In the genomic region with DNA sequence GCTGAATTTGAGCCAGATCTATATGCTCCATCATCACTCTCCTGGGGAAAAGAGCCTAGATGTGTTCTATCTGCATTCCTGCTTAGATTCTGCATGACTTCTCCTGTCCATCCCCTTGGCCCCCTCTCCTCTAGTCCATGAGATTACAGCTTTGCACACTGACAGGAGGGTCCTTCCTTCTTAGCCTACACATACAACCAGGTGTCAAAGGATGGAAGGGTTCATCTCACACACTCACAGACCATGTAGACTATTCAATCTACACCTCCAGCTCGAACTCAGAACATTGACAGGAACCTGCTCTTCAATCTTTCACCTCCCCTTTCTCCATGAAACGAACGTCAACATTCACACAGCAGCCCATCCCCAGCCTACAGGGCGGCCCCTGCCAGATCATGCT, we compare ENCODE assay signal across 1 cellular context.
TF ChIP-seq lines count a peak whose summit lies in the region.

No MANE protein-coding gene starts in this region.

TF ChIP-seq in H1, 55 proteins besides CTCF, POLR2A, EP300 and RAD21:
- TF ChIP-seq GABPA (IDR thresholded peaks at IDR 0.05; ENCODE audit: borderline replicate concordance, insufficient read depth, low read length): no peak
- TF ChIP-seq SIX5 (IDR thresholded peaks at IDR 0.05; ENCODE audit: low read depth, low read length): no peak
- no peak for TF ChIP-seq POLR2AphosphoS5 (IDR thresholded peaks at IDR 0.05; ENCODE audit: low read depth, low read length)
- TF ChIP-seq TCF12 (IDR thresholded peaks at IDR 0.05; ENCODE audit: low read depth, low read length): no peak
- no peak for TF ChIP-seq BRCA1 (IDR thresholded peaks at IDR 0.05; ENCODE audit: low read depth, low read length)
- TF ChIP-seq CHD2 (IDR thresholded peaks at IDR 0.05; ENCODE audit: low read length): no peak
- TF ChIP-seq CBX8 (IDR thresholded peaks at IDR 0.05; ENCODE audit: borderline replicate concordance, low read depth, low read length): no peak
- TF ChIP-seq, protein P1, sequence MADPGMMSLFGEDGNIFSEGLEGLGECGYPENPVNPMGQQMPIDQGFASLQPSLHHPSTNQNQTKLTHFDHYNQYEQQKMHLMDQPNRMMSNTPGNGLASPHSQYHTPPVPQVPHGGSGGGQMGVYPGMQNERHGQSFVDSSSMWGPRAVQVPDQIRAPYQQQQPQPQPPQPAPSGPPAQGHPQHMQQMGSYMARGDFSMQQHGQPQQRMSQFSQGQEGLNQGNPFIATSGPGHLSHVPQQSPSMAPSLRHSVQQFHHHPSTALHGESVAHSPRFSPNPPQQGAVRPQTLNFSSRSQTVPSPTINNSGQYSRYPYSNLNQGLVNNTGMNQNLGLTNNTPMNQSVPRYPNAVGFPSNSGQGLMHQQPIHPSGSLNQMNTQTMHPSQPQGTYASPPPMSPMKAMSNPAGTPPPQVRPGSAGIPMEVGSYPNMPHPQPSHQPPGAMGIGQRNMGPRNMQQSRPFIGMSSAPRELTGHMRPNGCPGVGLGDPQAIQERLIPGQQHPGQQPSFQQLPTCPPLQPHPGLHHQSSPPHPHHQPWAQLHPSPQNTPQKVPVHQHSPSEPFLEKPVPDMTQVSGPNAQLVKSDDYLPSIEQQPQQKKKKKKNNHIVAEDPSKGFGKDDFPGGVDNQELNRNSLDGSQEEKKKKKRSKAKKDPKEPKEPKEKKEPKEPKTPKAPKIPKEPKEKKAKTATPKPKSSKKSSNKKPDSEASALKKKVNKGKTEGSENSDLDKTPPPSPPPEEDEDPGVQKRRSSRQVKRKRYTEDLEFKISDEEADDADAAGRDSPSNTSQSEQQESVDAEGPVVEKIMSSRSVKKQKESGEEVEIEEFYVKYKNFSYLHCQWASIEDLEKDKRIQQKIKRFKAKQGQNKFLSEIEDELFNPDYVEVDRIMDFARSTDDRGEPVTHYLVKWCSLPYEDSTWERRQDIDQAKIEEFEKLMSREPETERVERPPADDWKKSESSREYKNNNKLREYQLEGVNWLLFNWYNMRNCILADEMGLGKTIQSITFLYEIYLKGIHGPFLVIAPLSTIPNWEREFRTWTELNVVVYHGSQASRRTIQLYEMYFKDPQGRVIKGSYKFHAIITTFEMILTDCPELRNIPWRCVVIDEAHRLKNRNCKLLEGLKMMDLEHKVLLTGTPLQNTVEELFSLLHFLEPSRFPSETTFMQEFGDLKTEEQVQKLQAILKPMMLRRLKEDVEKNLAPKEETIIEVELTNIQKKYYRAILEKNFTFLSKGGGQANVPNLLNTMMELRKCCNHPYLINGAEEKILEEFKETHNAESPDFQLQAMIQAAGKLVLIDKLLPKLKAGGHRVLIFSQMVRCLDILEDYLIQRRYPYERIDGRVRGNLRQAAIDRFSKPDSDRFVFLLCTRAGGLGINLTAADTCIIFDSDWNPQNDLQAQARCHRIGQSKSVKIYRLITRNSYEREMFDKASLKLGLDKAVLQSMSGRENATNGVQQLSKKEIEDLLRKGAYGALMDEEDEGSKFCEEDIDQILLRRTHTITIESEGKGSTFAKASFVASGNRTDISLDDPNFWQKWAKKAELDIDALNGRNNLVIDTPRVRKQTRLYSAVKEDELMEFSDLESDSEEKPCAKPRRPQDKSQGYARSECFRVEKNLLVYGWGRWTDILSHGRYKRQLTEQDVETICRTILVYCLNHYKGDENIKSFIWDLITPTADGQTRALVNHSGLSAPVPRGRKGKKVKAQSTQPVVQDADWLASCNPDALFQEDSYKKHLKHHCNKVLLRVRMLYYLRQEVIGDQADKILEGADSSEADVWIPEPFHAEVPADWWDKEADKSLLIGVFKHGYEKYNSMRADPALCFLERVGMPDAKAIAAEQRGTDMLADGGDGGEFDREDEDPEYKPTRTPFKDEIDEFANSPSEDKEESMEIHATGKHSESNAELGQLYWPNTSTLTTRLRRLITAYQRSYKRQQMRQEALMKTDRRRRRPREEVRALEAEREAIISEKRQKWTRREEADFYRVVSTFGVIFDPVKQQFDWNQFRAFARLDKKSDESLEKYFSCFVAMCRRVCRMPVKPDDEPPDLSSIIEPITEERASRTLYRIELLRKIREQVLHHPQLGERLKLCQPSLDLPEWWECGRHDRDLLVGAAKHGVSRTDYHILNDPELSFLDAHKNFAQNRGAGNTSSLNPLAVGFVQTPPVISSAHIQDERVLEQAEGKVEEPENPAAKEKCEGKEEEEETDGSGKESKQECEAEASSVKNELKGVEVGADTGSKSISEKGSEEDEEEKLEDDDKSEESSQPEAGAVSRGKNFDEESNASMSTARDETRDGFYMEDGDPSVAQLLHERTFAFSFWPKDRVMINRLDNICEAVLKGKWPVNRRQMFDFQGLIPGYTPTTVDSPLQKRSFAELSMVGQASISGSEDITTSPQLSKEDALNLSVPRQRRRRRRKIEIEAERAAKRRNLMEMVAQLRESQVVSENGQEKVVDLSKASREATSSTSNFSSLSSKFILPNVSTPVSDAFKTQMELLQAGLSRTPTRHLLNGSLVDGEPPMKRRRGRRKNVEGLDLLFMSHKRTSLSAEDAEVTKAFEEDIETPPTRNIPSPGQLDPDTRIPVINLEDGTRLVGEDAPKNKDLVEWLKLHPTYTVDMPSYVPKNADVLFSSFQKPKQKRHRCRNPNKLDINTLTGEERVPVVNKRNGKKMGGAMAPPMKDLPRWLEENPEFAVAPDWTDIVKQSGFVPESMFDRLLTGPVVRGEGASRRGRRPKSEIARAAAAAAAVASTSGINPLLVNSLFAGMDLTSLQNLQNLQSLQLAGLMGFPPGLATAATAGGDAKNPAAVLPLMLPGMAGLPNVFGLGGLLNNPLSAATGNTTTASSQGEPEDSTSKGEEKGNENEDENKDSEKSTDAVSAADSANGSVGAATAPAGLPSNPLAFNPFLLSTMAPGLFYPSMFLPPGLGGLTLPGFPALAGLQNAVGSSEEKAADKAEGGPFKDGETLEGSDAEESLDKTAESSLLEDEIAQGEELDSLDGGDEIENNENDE (IDR thresholded peaks at IDR 0.05; ENCODE audit: insufficient replicate concordance, low read length): no peak
- no peak for TF ChIP-seq TAF7 (optimal IDR thresholded peaks at IDR 0.05; ENCODE audit: borderline replicate concordance, low read depth, low read length)
